In the genomic region with DNA sequence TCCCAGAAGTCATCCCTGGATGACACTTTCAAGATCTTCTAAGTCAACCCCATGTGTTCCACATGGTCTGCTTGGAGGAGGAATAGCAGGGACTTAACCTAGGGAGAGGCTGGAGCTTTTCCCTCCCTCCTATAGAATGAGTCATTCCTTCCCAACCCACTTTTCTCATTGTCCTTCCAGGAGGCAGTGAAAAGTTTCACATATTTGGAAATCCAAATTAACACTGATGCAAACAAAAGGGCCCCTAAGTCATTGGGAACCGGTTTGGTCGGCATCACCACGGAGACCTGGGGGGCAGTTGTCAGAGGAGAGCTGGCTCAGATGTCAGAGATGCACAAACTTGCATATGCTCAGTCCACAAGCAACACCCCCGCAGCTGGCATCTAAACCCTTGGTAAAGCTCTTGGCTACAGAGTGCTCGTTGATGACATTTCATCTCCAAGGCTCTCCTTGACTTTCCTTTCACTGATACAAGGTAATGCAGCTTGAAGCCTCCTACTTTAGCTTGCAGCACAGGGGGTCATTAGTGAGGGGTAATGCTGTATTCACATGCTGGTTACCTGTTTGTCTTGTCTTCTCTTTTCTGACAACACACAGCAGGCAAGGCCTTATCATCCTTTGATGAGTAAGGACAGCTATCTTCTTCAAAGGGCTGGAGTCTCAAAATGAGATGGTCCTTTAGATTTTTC, we compare ENCODE assay signal across 13 cellular contexts. TPM values are rescaled to one million over a fixed set of nuclear protein-coding genes. Genes with fewer than 3 reads are reported as not detected.
DNase-seq lines count a peak whose midpoint lies in the region; ATAC-seq and TF ChIP-seq lines count a peak whose summit lies in the region.
"Had no signal": no experiment of that assay in that cellular context is flagged by ENCODE, and none has a peak within 500 bp of the region (broad histone marks: within the 10 kb centered on the region; RNA-seq: fewer than 3 reads in every experiment).

No MANE protein-coding gene starts in this region.

- no TSS peak for BruUV-seq in Calu3 (replicated peaks; lab: Mats Ljungman, UMichigan)

- H3K4me1 Mint-ChIP-seq in Calu3 (ENCODE audit: low read depth, unreplicated experiment): peaks cover 6% of the 10 kb centered on the region
- H3K4me1 Mint-ChIP-seq in HFFc6 (ENCODE audit: low read depth): peaks cover 50% of the 10 kb centered on the region
- H3K4me1 Mint-ChIP-seq in stimulated activated naive B cell treated with anti-CD40 and anti-IgM and Interleukin-4, amounts not matched to agents 10 μg/mL and 1 μg/mL and 100 μg/mL, for 72 hours: peaks cover 5 to 8% of the 10 kb centered on the region in 2 donors

- DNase-seq in Calu3: peak; percentile 17
- peak; percentile 19 for DNase-seq in HFFc6
- DNase-seq in amniotic epithelial cell (ENCODE audit: low read depth): peak; percentile 57
- DNase-seq in iPS-NIHi7 (ENCODE audit: extremely low spot score): peak; percentile 45
- no peak for DNase-seq in NCI-H446 treated with DMSO at 0.1 percent for 48 hours (lab: John Stamatoyannopoulos, UW)
- no peak for DNase-seq in midbrain (lab: John Stamatoyannopoulos, UW)
- DNase-seq in stimulated activated naive B cell treated with anti-CD40 and anti-IgM and Interleukin-4, amounts not matched to agents 10 μg/mL and 1 μg/mL and 100 μg/mL, for 72 hours: no peak
- DNase-seq: activated CD4-positive, CD25-positive, alpha-beta regulatory T cell; activated T-cell treated with anti-CD3 and anti-CD28 coated beads, Interleukin-2, amount 50 U/mL, for 48 hours; SHP77 had no signal

- ATAC-seq in HG03045 (IDR thresholded peaks at IDR 0.05; ENCODE audit: unreplicated experiment): no peak
- ATAC-seq in stimulated activated naive B cell treated with anti-CD40 and anti-IgM and Interleukin-4, amounts not matched to agents 10 μg/mL and 1 μg/mL and 100 μg/mL, for 72 hours (replicated peaks): no peak
- ATAC-seq: HCT116 had no signal

- no peaks in the 10 kb centered on the region for H3K9me3 Mint-ChIP-seq in Calu3 (ENCODE audit: low read depth, unreplicated experiment)
- no peaks in the 10 kb centered on the region for H3K9me3 Mint-ChIP-seq in HFFc6
- H3K9me3 Mint-ChIP-seq in stimulated activated naive B cell treated with anti-CD40 and anti-IgM and Interleukin-4, amounts not matched to agents 10 μg/mL and 1 μg/mL and 100 μg/mL, for 72 hours: no peaks in the 10 kb centered on the region
- H3K9me3 Mint-ChIP-seq: brain had no signal

- no peak overlapping the region for H3K4me3 Mint-ChIP-seq in Calu3 (ENCODE audit: low read depth, unreplicated experiment)
- no peak overlapping the region for H3K4me3 Mint-ChIP-seq in HFFc6
- H3K4me3 Mint-ChIP-seq in stimulated activated naive B cell treated with anti-CD40 and anti-IgM and Interleukin-4, amounts not matched to agents 10 μg/mL and 1 μg/mL and 100 μg/mL, for 72 hours: no peak overlapping the region
- H3K4me3 Mint-ChIP-seq: brain had no signal

- TF ChIP-seq CTCF in Calu3 (IDR thresholded peaks at IDR 0.05; ENCODE audit: unreplicated experiment) (no peak), HFFc6 (IDR thresholded peaks at IDR 0.05) (no peak)

- intact Hi-C loops in Calu3 (cut with micrococcal nuclease; ENCODE audit: unreplicated experiment): no loop called here

- CTCF ChIA-PET in Calu3 (lab: Charles Lee): interaction anchor here (0.7 kb wide), 2 partner anchors 27 to 35 kb away, joined by 3 read pairs; no protein-coding TSS in a partner anchor

- H3K27me3 Mint-ChIP-seq in Calu3 (ENCODE audit: unreplicated experiment): no peaks in the 10 kb centered on the region
- H3K27me3 Mint-ChIP-seq in HFFc6 (ENCODE audit: insufficient read depth): no peaks in the 10 kb centered on the region
- peaks cover 0 to 5% of the 10 kb centered on the region in 2 donors for H3K27me3 Mint-ChIP-seq in stimulated activated naive B cell treated with anti-CD40 and anti-IgM and Interleukin-4, amounts not matched to agents 10 μg/mL and 1 μg/mL and 100 μg/mL, for 72 hours

- no peak overlapping the region for H3K27ac Mint-ChIP-seq in Calu3 (ENCODE audit: unreplicated experiment)
- H3K27ac Mint-ChIP-seq in HFFc6: peak overlapping the region; percentile 70; the same call in 1 of the 2 replicates
- H3K27ac Mint-ChIP-seq in stimulated activated naive B cell treated with anti-CD40 and anti-IgM and Interleukin-4, amounts not matched to agents 10 μg/mL and 1 μg/mL and 100 μg/mL, for 72 hours: no peak overlapping the region

- H3K36me3 Mint-ChIP-seq in Calu3 (ENCODE audit: insufficient read depth, unreplicated experiment): no peaks in the 10 kb centered on the region
- no peaks in the 10 kb centered on the region for H3K36me3 Mint-ChIP-seq in HFFc6 (ENCODE audit: low read depth)
- H3K36me3 Mint-ChIP-seq in stimulated activated naive B cell treated with anti-CD40 and anti-IgM and Interleukin-4, amounts not matched to agents 10 μg/mL and 1 μg/mL and 100 μg/mL, for 72 hours: no peaks in the 10 kb centered on the region
- H3K36me3 Mint-ChIP-seq: brain had no signal

RNA-seq across cellular contexts. Expression of gene LRRC8D, which starts 12.3 kb away (rescaled TPM):
- total RNA-seq in Calu3 (2022): 22.3 and 27.8 TPM in 2 replicates
- 10 to 100 TPM; 33.5 to 46.7 (median 41.8) TPM for total RNA-seq in HFFc6 (2021; fragmentation: NEBNext Ultra II Directional; extraction: Animal tissue kit (Norgen Biotek cat#: 25700))

Comparison
In these comparisons a context has a peak if more than half of its experiments do, and no peak if none do; other contexts are left out.
1. DNase-seq: peak in Calu3 (single experiment), HFFc6 (single experiment), amniotic epithelial cell (single experiment) and iPS-NIHi7 (single experiment); none in NCI-H446 treated with DMSO at 0.1 percent for 48 hours (single experiment), midbrain (single experiment) and stimulated activated naive B cell treated with anti-CD40 and anti-IgM and Interleukin-4, amounts not matched to agents 10 μg/mL and 1 μg/mL and 100 μg/mL, for 72 hours (single experiment).